In the genomic region with DNA sequence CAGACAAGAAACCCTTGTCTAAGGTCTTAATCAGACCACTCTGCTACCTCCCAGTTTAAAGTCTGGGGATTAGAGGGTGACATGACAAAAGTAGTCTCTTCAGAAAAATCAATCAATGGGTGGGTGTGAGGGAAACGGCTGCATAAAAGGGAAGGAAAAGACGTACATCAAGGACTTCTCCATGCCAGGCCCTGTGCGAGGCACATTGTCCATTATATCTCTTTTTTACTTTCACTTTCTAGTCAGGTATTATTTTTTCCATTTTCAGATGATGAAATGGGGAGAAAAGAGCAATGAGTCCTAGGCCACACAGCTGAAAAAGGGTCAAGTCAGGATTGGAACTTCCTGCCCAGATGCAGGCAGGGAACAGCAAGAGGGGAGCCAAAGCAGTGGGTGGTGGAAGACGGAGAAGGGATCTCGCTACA, we compare ENCODE assay signal across 18 cellular contexts. TPM values are rescaled to one million over a fixed set of nuclear protein-coding genes. Genes with fewer than 3 reads are reported as not detected.
A peak's percentile ranks its signal among the peaks of the same experiment; 100 is the strongest.
DNase-seq lines count a peak whose midpoint lies in the region; ATAC-seq, FAIRE-seq and TF ChIP-seq lines count a peak whose summit lies in the region.
"Had no signal": no experiment of that assay in that cellular context is flagged by ENCODE, and none has a peak within 500 bp of the region (broad histone marks: within the 10 kb centered on the region; RNA-seq: fewer than 3 reads in every experiment).

No MANE protein-coding gene starts in this region.

- H4K20me1 ChIP-seq in OCI-LY3 (ENCODE audit: insufficient read depth, low read length) (no peaks in the 10 kb centered on the region), K562 (replicated peaks; ENCODE audit: control insufficient read depth, insufficient read depth, low read length) (no peaks in the 10 kb centered on the region), osteoblast (ENCODE audit: insufficient read depth, low read length) (no peaks in the 10 kb centered on the region)

- DNase-seq in SKM-1 treated with dmso at 0.1 percent for 144 hours (lab: John Stamatoyannopoulos, UW; ENCODE audit: unreplicated experiment) (peak; percentile 37), SKM-1 (lab: John Stamatoyannopoulos, UW; ENCODE audit: unreplicated experiment) (no peak), K562 (ENCODE audit: extremely low read depth in 1 of 4, low spot score in 3 of 4) (peak in 1 of 4 experiments; percentile 37), osteoblast (ENCODE audit: insufficient read length, low spot score, missing footprints) (peak; percentile 52), GF-D8 (lab: John Stamatoyannopoulos, UW) (no peak)
- no peak for DNase-seq in stimulated activated CD4-positive, alpha-beta T cell treated with anti-CD3 and anti-CD28 coated beads, Interleukin-1b, Interleukin-23, amount 100 ng/mL, for 48 hours
- DNase-seq: esophagus squamous epithelium, mammary epithelial cell, NCI-H524, nucleus accumbens, SHP77, small intestine, upper lobe of left lung had no signal

- POLR2A ChIA-PET in K562 (lab: Yijun Ruan, JAX) = no interaction called here

- H3K9ac ChIP-seq in OCI-LY3 (ENCODE audit: low read length) (no peak overlapping the region), K562 (ENCODE audit: insufficient read depth in 1 of 2, low read depth in 2 of 2, low read length in 2 of 2) (peak overlapping the region; percentile 20 to 80; a peak in 3 of 4 replicates)

- TF ChIP-seq EP300 in K562 (IDR thresholded peaks at IDR 0.05; ENCODE audit: low read length) = peak; percentile 25; the same call in 1 of the 2 replicates

- H2AFZ ChIP-seq in OCI-LY3 (ENCODE audit: low read depth, low read length) (no peak overlapping the region), K562 (ENCODE audit: low read depth, low read length) (peak overlapping the region; percentile 91), osteoblast (ENCODE audit: low read length) (peak overlapping the region; percentile 5)

- WGBS in K562 (ENCODE audit: insufficient coverage, low coverage, missing lambda C conversion rate) = 25% methylated on average over 5 of the region's 5 CpGs

- no peak for FAIRE-seq in K562 (lab: Jason Lieb, UNC)
- FAIRE-seq: HTR-8/SVneo, small intestine had no signal

- in situ Hi-C loops in K562 (cut with MboI) = no loop called here

- ATAC-seq in K562 = peak; percentile 43
- ATAC-seq in GM18520 (IDR thresholded peaks at IDR 0.05; ENCODE audit: unreplicated experiment) = no peak

- H3K4me1 ChIP-seq in OCI-LY3 (ENCODE audit: low read length) (peaks cover 65% of the 10 kb centered on the region), K562 (replicated peaks in 1 of 2; ENCODE audit: control insufficient read depth in 2 of 2, insufficient read depth in 2 of 2, low read length in 2 of 2) (peaks cover 3 to 21% of the 10 kb centered on the region in 2 experiments; a peak in 3 of 5 replicates), osteoblast (ENCODE audit: insufficient read depth, low read length) (no peaks in the 10 kb centered on the region)

- TF ChIP-seq CTCF in OCI-LY3 (IDR thresholded peaks at IDR 0.05; ENCODE audit: low read depth, low read length) (no peak), K562 (IDR thresholded peaks at IDR 0.05 in 2 of 3, conservative IDR thresholded peaks at IDR 0.05 in 1 of 3; ENCODE audit: insufficient read depth in 2 of 3, low read depth in 1 of 3, low read length in 3 of 3) (no peak), osteoblast (IDR thresholded peaks at IDR 0.05; ENCODE audit: extremely low read depth, low read depth, low read length) (no peak)

- intact Hi-C loops in K562 (cut with micrococcal nuclease) = no loop called here

- BruUV-seq in K562 (replicated peaks; lab: Mats Ljungman, UMichigan) = no TSS peak

- H3K9me1 ChIP-seq in K562 (ENCODE audit: control insufficient read depth, insufficient read depth, low read length) = no peaks in the 10 kb centered on the region

- H3K27ac ChIP-seq in OCI-LY3 (ENCODE audit: low read length) (no peak overlapping the region), K562 (ENCODE audit: extremely low read depth, low read depth, low read length) (peak overlapping the region; percentile 21; the same call in 2 of the 3 replicates), osteoblast (ENCODE audit: low read depth, low read length) (no peak overlapping the region)
- H3K27ac ChIP-seq: cardiac muscle cell, esophagus squamous epithelium, upper lobe of left lung had no signal

- H3K4me3 ChIP-seq in OCI-LY3 (ENCODE audit: low read length) (no peak overlapping the region), K562 (no peak overlapping the region), osteoblast (ENCODE audit: insufficient read depth, low read length) (no peak overlapping the region)
- H3K4me3 ChIP-seq: cardiac muscle cell, esophagus squamous epithelium, upper lobe of left lung had no signal

- H3K27me3 ChIP-seq in OCI-LY3 (ENCODE audit: low read depth, low read length) (peaks cover 17% of the 10 kb centered on the region), K562 (ENCODE audit: control insufficient read depth in 2 of 2, insufficient read depth in 2 of 2, low read length in 2 of 2) (peaks cover 0 to 20% of the 10 kb centered on the region in 2 experiments; a peak in 3 of 5 replicates), osteoblast (ENCODE audit: insufficient read depth, low read length) (no peaks in the 10 kb centered on the region)
- H3K27me3 ChIP-seq: cardiac muscle cell, esophagus squamous epithelium, upper lobe of left lung had no signal

- no peaks in the 10 kb centered on the region for H3K79me2 ChIP-seq in OCI-LY3 (ENCODE audit: low read length)
- H3K79me2 ChIP-seq in K562 (ENCODE audit: control insufficient read depth, insufficient read depth, low read length) = no peaks in the 10 kb centered on the region
- H3K79me2 ChIP-seq in osteoblast (ENCODE audit: insufficient read depth, low read length) = no peaks in the 10 kb centered on the region

- TF ChIP-seq RAD21 in K562 (CRISPR knock-in tag; conservative IDR thresholded peaks at IDR 0.05 in 1 of 2, IDR thresholded peaks at IDR 0.05 in 1 of 2) = 0 out of 4 replicates have a peak, but pooled peaks of 1 of the 2 experiments have one; percentile 1

- H3K36me3 ChIP-seq in OCI-LY3 (replicated peaks; ENCODE audit: low read depth, low read length) (no peaks in the 10 kb centered on the region), K562 (ENCODE audit: control insufficient read depth, insufficient read depth, low read length) (no peaks in the 10 kb centered on the region), osteoblast (ENCODE audit: insufficient read depth, low read length) (no peaks in the 10 kb centered on the region)
- H3K36me3 ChIP-seq: cardiac muscle cell, esophagus squamous epithelium, upper lobe of left lung had no signal

- no peak for TF ChIP-seq POLR2A in K562 (conservative IDR thresholded peaks at IDR 0.05)

- H3K9me3 ChIP-seq in OCI-LY3 (ENCODE audit: insufficient read depth, low read length) (no peaks in the 10 kb centered on the region), K562 (replicated peaks; ENCODE audit: control insufficient read depth, insufficient read depth, low read depth, low read length) (no peaks in the 10 kb centered on the region), osteoblast (ENCODE audit: low read depth, low read length) (no peaks in the 10 kb centered on the region)
- H3K9me3 ChIP-seq: esophagus squamous epithelium, upper lobe of left lung had no signal

- CTCF ChIA-PET in K562 (lab: Yijun Ruan, JAX; ENCODE audit: low intra/inter-chr PET ratio) = interaction anchor here (1.5 kb wide), 1 partner anchor 95 kb away, joined by 5 read pairs; no protein-coding TSS in a partner anchor

- peak overlapping the region; percentile 6; the same call in 1 of the 2 replicates for H3K4me2 ChIP-seq in OCI-LY3 (ENCODE audit: low read length)
- H3K4me2 ChIP-seq in K562 (ENCODE audit: insufficient read depth, low read length) = peak overlapping the region; percentile 77
- H3K4me2 ChIP-seq in osteoblast (ENCODE audit: insufficient read depth, low read length) = peak overlapping the region; percentile 54

TF ChIP-seq in K562, 482 proteins besides CTCF, POLR2A, EP300 and RAD21 (continues in another document):
- no peak for TF ChIP-seq SRSF1 (IDR thresholded peaks at IDR 0.05; ENCODE audit: low read depth, low read length)

RNA-seq across cellular contexts. Expression of a gene that starts 4.6 kb away (rescaled TPM):
- not detected in 2 replicates for total RNA-seq in K562 (2011; cell fraction: chromatin; rRNA removed; ENCODE audit: low replicate concordance)
- total RNA-seq in K562 (2011; cell fraction: nucleolus; rRNA removed) = not detected in 2 replicates
- not detected in 2 replicates for total RNA-seq in K562 (2011; cell fraction: nucleoplasm; rRNA removed)
- total RNA-seq in K562 (2014; rRNA removed) = not detected in 2 replicates
- not detected in 2 replicates for total RNA-seq in K562 (2014; rRNA removed; fragmentation: Illumina TruSeq; extraction: Trizol)
- not detected in 2 replicates for total RNA-seq in K562 (2015; rRNA removed; fragmentation: Illumina TruSeq; extraction: Trizol)
- not detected in 2 replicates for total RNA-seq in K562 (2021)
- 0.21 TPM in 1 of 2 replicates, not detected in the other for polyA plus RNA-seq in K562 (2011; rRNA removed)
- polyA plus RNA-seq in K562 (2011; cell fraction: cytosol; rRNA removed) = not detected in 2 replicates
- not detected in 2 replicates for polyA plus RNA-seq in K562 (2011; cell fraction: nucleus; rRNA removed)
- polyA plus RNA-seq in K562 (2012) = 0.17 TPM in 1 of 2 replicates, not detected in the other
- not detected in 2 replicates for polyA plus RNA-seq in K562 (2014; fragmentation: Illumina TruSeq; extraction: Trizol)
- polyA plus RNA-seq in K562 (2014; fragmentation: Nextera tagmentation; extraction: Ambion mirVana) = not detected
- 0.03 TPM in 1 of 2 replicates, not detected in the other for polyA plus RNA-seq in K562 (2014; rRNA removed)
- not detected in 2 replicates for polyA minus RNA-seq in K562 (2011; rRNA and poly(A)+ RNA removed)
- polyA minus RNA-seq in K562 (2011; cell fraction: cytosol; rRNA and poly(A)+ RNA removed) = not detected in 2 replicates
- not detected in 2 replicates for polyA minus RNA-seq in K562 (2011; cell fraction: nucleus; rRNA and poly(A)+ RNA removed)
- under 0.01 TPM in 2 replicates for total RNA-seq in osteoblast
- total RNA-seq: A172, mammary epithelial cell had no signal
- polyA plus RNA-seq: mammary epithelial cell had no signal

RNA-seq across cellular contexts. Expression of a gene that starts 45.0 kb away (rescaled TPM):
- total RNA-seq in K562 (2011; cell fraction: chromatin; rRNA removed; ENCODE audit: low replicate concordance) = not detected in 2 replicates
- total RNA-seq in K562 (2011; cell fraction: nucleolus; rRNA removed) = not detected in 2 replicates
- not detected in 2 replicates for total RNA-seq in K562 (2011; cell fraction: nucleoplasm; rRNA removed)
- total RNA-seq in K562 (2014; rRNA removed) (not detected in 2 replicates), K562 (2014; rRNA removed; fragmentation: Illumina TruSeq; extraction: Trizol) (not detected in 2 replicates), K562 (2015; rRNA removed; fragmentation: Illumina TruSeq; extraction: Trizol) (not detected in 2 replicates), K562 (2021) (not detected in 2 replicates), osteoblast (not detected in 2 replicates)
- polyA plus RNA-seq in K562 (2011; rRNA removed) (not detected in 2 replicates), K562 (2014; fragmentation: Illumina TruSeq; extraction: Trizol) (not detected in 2 replicates), K562 (2014; fragmentation: Nextera tagmentation; extraction: Ambion mirVana) (not detected), K562 (2014; rRNA removed) (not detected in 2 replicates)
- polyA plus RNA-seq in K562 (2011; cell fraction: cytosol; rRNA removed) = 0.04 TPM in 1 of 2 replicates, not detected in the other
- not detected in 2 replicates for polyA plus RNA-seq in K562 (2011; cell fraction: nucleus; rRNA removed)
- 0.09 TPM in 1 of 2 replicates, not detected in the other for polyA plus RNA-seq in K562 (2012)
- polyA minus RNA-seq in K562 (2011; rRNA and poly(A)+ RNA removed) = not detected in 2 replicates
- not detected in 2 replicates for polyA minus RNA-seq in K562 (2011; cell fraction: cytosol; rRNA and poly(A)+ RNA removed)
- polyA minus RNA-seq in K562 (2011; cell fraction: nucleus; rRNA and poly(A)+ RNA removed) = not detected in 2 replicates
- total RNA-seq: A172, cardiac muscle cell, mammary epithelial cell, upper lobe of left lung had no signal
- polyA plus RNA-seq: cardiac muscle cell, mammary epithelial cell, small intestine had no signal

Comparison
In these comparisons a context has a peak if more than half of its experiments do, and no peak if none do; other contexts are left out.
1. DNase-seq: peak in SKM-1 treated with dmso at 0.1 percent for 144 hours (single experiment) and osteoblast (single experiment); none in SKM-1 (single experiment), GF-D8 (single experiment) and stimulated activated CD4-positive, alpha-beta T cell treated with anti-CD3 and anti-CD28 coated beads, Interleukin-1b, Interleukin-23, amount 100 ng/mL, for 48 hours (single experiment).
2. H3K4me2 ChIP-seq: peak in every context shown above with its lines; median percentile 77 in K562; 54 in osteoblast; 6 in OCI-LY3.